ENCODE assay signal across 8 cellular contexts in the genomic region with DNA sequence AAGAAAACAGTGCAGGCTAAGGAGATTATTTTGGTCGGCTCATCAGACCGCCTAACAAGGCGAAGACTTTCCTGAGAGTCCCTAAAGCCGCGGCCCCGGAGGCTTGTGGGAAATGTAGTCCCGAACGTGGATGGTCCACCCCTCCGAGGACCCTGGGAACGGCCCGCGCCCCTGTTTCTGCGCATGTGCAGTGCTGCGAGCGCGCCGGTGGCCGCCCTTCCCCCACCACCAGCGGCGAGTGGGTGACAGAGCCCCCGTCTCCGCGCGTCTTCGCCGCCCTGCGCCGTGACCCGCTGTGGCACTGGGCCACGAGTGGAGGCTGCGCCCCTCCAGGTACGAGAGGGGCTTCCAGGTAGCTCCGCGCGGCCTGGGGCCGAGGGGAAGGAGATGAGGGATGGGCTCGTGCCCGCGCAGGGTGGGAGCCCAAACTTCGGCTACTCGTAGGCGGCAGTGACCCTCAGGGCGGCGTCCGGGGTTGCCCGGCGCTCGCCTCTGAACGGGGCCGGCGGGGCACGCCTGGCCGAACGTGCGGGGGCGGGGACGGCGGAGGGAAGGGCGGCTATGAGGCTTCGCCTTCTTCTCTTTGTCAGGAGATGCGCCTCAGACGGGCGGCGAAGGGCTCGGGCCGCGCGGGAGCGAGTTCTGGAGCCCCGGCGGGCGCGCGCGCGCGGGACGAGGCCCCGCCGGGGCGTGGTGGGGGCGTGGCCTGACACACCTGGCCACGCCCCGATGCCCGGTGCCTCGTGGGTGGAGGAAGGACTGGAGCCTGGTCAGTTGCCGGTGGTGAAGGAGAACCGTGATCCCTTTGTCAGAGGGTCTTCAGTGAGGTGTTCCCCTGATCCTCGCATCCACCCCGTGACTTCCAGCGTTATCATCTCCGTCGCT. TPM values are rescaled to one million over a fixed set of nuclear protein-coding genes. Genes with fewer than 3 reads are reported as not detected.
DNase-seq lines count a peak whose midpoint lies in the region; ATAC-seq and TF ChIP-seq lines count a peak whose summit lies in the region.

Gene ZFP1, plus strand, starts transcription at position 214 of the 885 bp plus-strand sequence. CDS start 4,428 bp downstream, outside the sequence.

- H3K9me3 ChIP-seq in Loucy (ENCODE audit: insufficient read depth, low read depth, low read length) (peaks cover 15% of the 10 kb centered on the region), RWPE2 (ENCODE audit: severe bottlenecking) (peaks cover 12% of the 10 kb centered on the region)

- H3K4me3 Mint-ChIP-seq in activated T-helper 17 cell treated with anti-CD3 and anti-CD28 coated beads, Interleukin-2, amount 50 U/mL, for 72 hours: peak within 1 kb of the TSS; percentile 86
- peak within 1 kb of the TSS; percentile 92 for H3K4me3 Mint-ChIP-seq in natural killer cell

- DNase-seq in ELR (ENCODE audit: low read depth) (peak; percentile 96), H7 (peak; percentile 97), RWPE2 (ENCODE audit: low spot score) (peak; percentile 96), fibroblast of peridontal ligament (ENCODE audit: extremely low read depth) (peak; percentile 89), natural killer cell (peak; percentile 93)
- DNase-seq in stimulated activated naive CD4-positive, alpha-beta T cell (lab: John Stamatoyannopoulos, UW): peak; percentile 88 to 97 (median 92)

- ATAC-seq in RWPE2 (ENCODE audit: low read depth) (peak; percentile 94), natural killer cell (peak; percentile 90 to 94 (median 91))
- ATAC-seq in activated T-helper 17 cell treated with anti-CD3 and anti-CD28 coated beads, Interleukin-2, amount 50 U/mL, for 72 hours (replicated peaks): peak; percentile 88

- no peaks in the 10 kb centered on the region for H3K9me2 ChIP-seq in Loucy (replicated peaks; ENCODE audit: low read depth, low read length)

- peaks cover 13% of the 10 kb centered on the region for H3K4me1 Mint-ChIP-seq in activated T-helper 17 cell treated with anti-CD3 and anti-CD28 coated beads, Interleukin-2, amount 50 U/mL, for 72 hours
- peaks cover 10 to 27% of the 10 kb centered on the region in 2 donors for H3K4me1 Mint-ChIP-seq in natural killer cell

- H3K27me3 ChIP-seq in H7 (ENCODE audit: control insufficient read depth, insufficient read depth, low read length): no peaks in the 10 kb centered on the region
- no peaks in the 10 kb centered on the region for H3K27me3 ChIP-seq in Loucy (ENCODE audit: insufficient read depth, low read length, poor library complexity, severe bottlenecking)
- H3K27me3 ChIP-seq in RWPE2 (ENCODE audit: insufficient read depth, poor library complexity, severe bottlenecking): no peaks in the 10 kb centered on the region

- peak within 1 kb of the TSS; percentile 93 for H3K4me3 ChIP-seq in H7 (ENCODE audit: insufficient read depth, low read depth, low read length)
- H3K4me3 ChIP-seq in Loucy (ENCODE audit: low read length, poor library complexity, severe bottlenecking): peak within 1 kb of the TSS; percentile 90
- H3K4me3 ChIP-seq in RWPE2 (ENCODE audit: severe bottlenecking): peak within 1 kb of the TSS; percentile 98

- H3K27ac Mint-ChIP-seq in activated T-helper 17 cell treated with anti-CD3 and anti-CD28 coated beads, Interleukin-2, amount 50 U/mL, for 72 hours: peak within 1 kb of the TSS; percentile 70
- peak within 1 kb of the TSS; percentile 81 to 88 for H3K27ac Mint-ChIP-seq in natural killer cell

- H3K36me3 ChIP-seq in H7 (replicated peaks; ENCODE audit: control insufficient read depth, insufficient read depth, low read length): no peaks in the 10 kb centered on the region; the same call in 1 of the 2 replicates
- H3K36me3 ChIP-seq in Loucy (ENCODE audit: insufficient read depth, low read length): no peaks in the 10 kb centered on the region
- peaks cover 24% of the 10 kb centered on the region for H3K36me3 ChIP-seq in RWPE2 (ENCODE audit: low read depth)

- intact Hi-C loops in natural killer cell (cut with micrococcal nuclease): loop anchor here (1.0 kb wide), 1 partner anchor 163 kb away; the partner anchor contains the start of gene WDR59

- peaks cover 38% of the 10 kb centered on the region for H3K36me3 Mint-ChIP-seq in activated T-helper 17 cell treated with anti-CD3 and anti-CD28 coated beads, Interleukin-2, amount 50 U/mL, for 72 hours (ENCODE audit: low read depth)
- peaks cover 21% of the 10 kb centered on the region for H3K36me3 Mint-ChIP-seq in natural killer cell

- H3F3A ChIP-seq in Loucy (ENCODE audit: low read depth): no peaks in the 10 kb centered on the region

- no peak for TF ChIP-seq CTCF in Loucy (conservative IDR thresholded peaks at IDR 0.05; ENCODE audit: low read length)
- no peak for TF ChIP-seq CTCF in RWPE2 (IDR thresholded peaks at IDR 0.05; ENCODE audit: poor library complexity, severe bottlenecking)
- no peak for TF ChIP-seq CTCF in natural killer cell (IDR thresholded peaks at IDR 0.05)

- no peaks in the 10 kb centered on the region for H3K27me3 Mint-ChIP-seq in activated T-helper 17 cell treated with anti-CD3 and anti-CD28 coated beads, Interleukin-2, amount 50 U/mL, for 72 hours
- no peaks in the 10 kb centered on the region for H3K27me3 Mint-ChIP-seq in natural killer cell (ENCODE audit: low read depth in 2 of 2)

- H3K79me2 ChIP-seq in Loucy (ENCODE audit: insufficient read depth, low read length): peaks cover 45% of the 10 kb centered on the region

- H3K4me1 ChIP-seq in Loucy (ENCODE audit: insufficient read depth, low read length, poor library complexity, severe bottlenecking): peaks cover 9% of the 10 kb centered on the region
- H3K4me1 ChIP-seq in RWPE2 (ENCODE audit: insufficient read depth, poor library complexity, severe bottlenecking): no peaks in the 10 kb centered on the region

- H3K9ac ChIP-seq in Loucy (ENCODE audit: low read depth, low read length, poor library complexity, severe bottlenecking): peak within 1 kb of the TSS; percentile 89

- peak within 1 kb of the TSS; percentile 99 for H3K4me2 ChIP-seq in Loucy (ENCODE audit: low read depth, low read length, poor library complexity, severe bottlenecking)

- H2AFZ ChIP-seq in Loucy (ENCODE audit: low read length): peak within 1 kb of the TSS; percentile 92

- peak within 1 kb of the TSS; percentile 82 for H3K27ac ChIP-seq in RWPE2 (ENCODE audit: poor library complexity, severe bottlenecking)

- peaks cover 8% of the 10 kb centered on the region for H4K20me1 ChIP-seq in Loucy (ENCODE audit: insufficient read depth, low read length, poor library complexity, severe bottlenecking)

- peaks cover 15% of the 10 kb centered on the region for H3K9me3 Mint-ChIP-seq in activated T-helper 17 cell treated with anti-CD3 and anti-CD28 coated beads, Interleukin-2, amount 50 U/mL, for 72 hours
- peaks cover 5 to 8% of the 10 kb centered on the region in 2 donors for H3K9me3 Mint-ChIP-seq in natural killer cell

RNA-seq across cellular contexts. Expression of gene ZFP1, which starts in this region (rescaled TPM):
- total RNA-seq in H7 (2014; rRNA removed; shearing (Covaris generic)): 6.1 and 9.7 TPM in 2 replicates
- 10 to 100 TPM; 16.9 to 19.0 TPM for total RNA-seq in activated T-helper 17 cell treated with anti-CD3 and anti-CD28 coated beads, Interleukin-2, amount 50 U/mL, for 72 hours
- total RNA-seq in natural killer cell: 10 to 100 TPM in 2 of 3 donors, 1 to 10 TPM in 1; 9.0 to 16.2 (median 14.9) TPM

Comparison
In these comparisons a context has a peak if more than half of its experiments do, and no peak if none do; other contexts are left out.
1. Peak in every context shown above with its lines: DNase-seq, ATAC-seq, H3K4me3 ChIP-seq and H3K27ac ChIP-seq.